Comparison of ENCODE assay signal across 9 cellular contexts in the genomic region with DNA sequence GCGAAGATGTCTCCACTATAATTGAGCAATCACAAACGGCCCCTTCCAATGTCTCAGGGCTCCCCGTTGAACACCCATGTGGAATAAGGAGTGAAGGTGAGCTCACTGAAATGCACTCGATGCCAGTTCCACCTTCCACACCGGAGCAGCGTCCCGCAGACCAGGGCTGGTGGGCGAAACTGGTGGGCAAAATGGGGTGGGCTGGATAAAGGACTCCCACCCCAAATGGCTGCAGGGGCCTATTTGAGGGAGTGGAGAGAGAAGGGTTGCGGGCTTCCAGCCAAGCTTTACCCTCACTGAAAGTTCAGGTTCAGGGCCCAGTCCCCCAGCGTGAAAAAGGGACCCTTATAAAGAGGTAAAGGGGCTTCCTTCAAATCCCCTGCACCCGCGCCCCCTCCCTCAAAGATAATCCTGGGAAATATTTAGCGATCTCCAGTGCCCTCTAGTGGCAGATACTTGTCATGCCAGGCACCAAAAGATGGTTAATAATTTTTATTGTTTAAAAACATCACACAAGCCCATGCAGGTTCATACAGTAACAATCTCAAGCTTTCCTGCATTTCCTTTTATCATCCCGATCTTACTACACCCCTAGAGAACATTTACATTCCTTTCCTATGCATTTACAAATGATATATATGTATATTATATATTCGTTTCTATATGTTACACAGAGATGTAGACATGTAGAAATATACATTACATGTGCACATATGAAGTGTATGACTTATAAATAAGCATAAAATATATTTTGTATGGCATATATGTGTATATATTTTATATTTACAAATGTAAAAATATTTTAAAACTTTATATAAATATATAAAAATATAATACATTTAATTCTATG. TPM values are rescaled to one million over a fixed set of nuclear protein-coding genes. Genes with fewer than 3 reads are reported as not detected.
DNase-seq lines count a peak whose midpoint lies in the region; ATAC-seq, FAIRE-seq and TF ChIP-seq lines count a peak whose summit lies in the region.
"Had no signal": no experiment of that assay in that cellular context is flagged by ENCODE, and none has a peak within 500 bp of the region (broad histone marks: within the 10 kb centered on the region; RNA-seq: fewer than 3 reads in every experiment).

No MANE protein-coding gene starts in this region.

- H3K36me3 Mint-ChIP-seq in activated CD8-positive, alpha-beta T cell treated with anti-CD3 and anti-CD28 coated beads for 36 hours (ENCODE audit: low read depth), result no peaks in the 10 kb centered on the region

- ATAC-seq in activated CD8-positive, alpha-beta T cell treated with anti-CD3 and anti-CD28 coated beads for 36 hours, result peak; percentile 27
- ATAC-seq in upper lobe of right lung, result peak; percentile 44
- no peak for ATAC-seq in HG03095 (IDR thresholded peaks at IDR 0.05; ENCODE audit: unreplicated experiment)
- no peak for ATAC-seq in HG03378 (IDR thresholded peaks at IDR 0.05; ENCODE audit: unreplicated experiment)

- no peak overlapping the region for H3K4me3 ChIP-seq in upper lobe of right lung

- no peaks in the 10 kb centered on the region for H3K4me1 ChIP-seq in upper lobe of right lung

- H3K4me1 Mint-ChIP-seq in activated CD8-positive, alpha-beta T cell treated with anti-CD3 and anti-CD28 coated beads for 36 hours (ENCODE audit: low read depth), result peaks cover 6% of the 10 kb centered on the region

- POLR2A ChIA-PET in activated CD8-positive, alpha-beta T cell treated with anti-CD3 and anti-CD28 coated beads for 36 hours (lab: Charles Lee), result no interaction called here

- DNase-seq in NCI-H2171 treated with DMSO at 0.1 percent for 48 hours (lab: John Stamatoyannopoulos, UW) (peak; percentile 42), NCI-H2171 (lab: John Stamatoyannopoulos, UW) (no peak), HS-5 (ENCODE audit: low read depth) (peak; percentile 3), upper lobe of right lung (no peak)
- DNase-seq in activated CD8-positive, alpha-beta T cell treated with anti-CD3 and anti-CD28 coated beads for 36 hours, result peak; percentile 21

- no peaks in the 10 kb centered on the region for H3K36me3 ChIP-seq in upper lobe of right lung

- H3K27ac Mint-ChIP-seq in activated CD8-positive, alpha-beta T cell treated with anti-CD3 and anti-CD28 coated beads for 36 hours, result no peak overlapping the region

- TF ChIP-seq CTCF in activated CD8-positive, alpha-beta T cell treated with anti-CD3 and anti-CD28 coated beads for 36 hours (IDR thresholded peaks at IDR 0.05), result peak; percentile 98
- peak; percentile 84 for TF ChIP-seq CTCF in upper lobe of right lung (IDR thresholded peaks at IDR 0.05)

- H3K27me3 ChIP-seq in upper lobe of right lung, result peaks cover 37% of the 10 kb centered on the region

- no peaks in the 10 kb centered on the region for H3K9me3 ChIP-seq in upper lobe of right lung

- intact Hi-C loops in activated CD8-positive, alpha-beta T cell treated with anti-CD3 and anti-CD28 coated beads for 36 hours (cut with micrococcal nuclease), result loop anchor here (5.0 kb wide), 1 partner anchor 45 kb away; no protein-coding TSS in a partner anchor
- intact Hi-C loops in upper lobe of right lung (cut with DNase I), result no loop called here

- CTCF ChIA-PET in activated CD8-positive, alpha-beta T cell treated with anti-CD3 and anti-CD28 coated beads for 36 hours (lab: Charles Lee), result interaction anchor here (0.6 to 4.6 kb wide), 33 partner anchors 8 to 819 kb away, joined by 3 to 48 read pairs (median 4); no protein-coding TSS in a partner anchor

- no peak overlapping the region for H3K27ac ChIP-seq in upper lobe of right lung

- FAIRE-seq in islet of Langerhans (lab: Jason Lieb, UNC), result peak; percentile 81

- no peak overlapping the region for H3K4me3 Mint-ChIP-seq in activated CD8-positive, alpha-beta T cell treated with anti-CD3 and anti-CD28 coated beads for 36 hours

- peaks cover 15% of the 10 kb centered on the region for H3K27me3 Mint-ChIP-seq in activated CD8-positive, alpha-beta T cell treated with anti-CD3 and anti-CD28 coated beads for 36 hours

- no peaks in the 10 kb centered on the region for H3K9me3 Mint-ChIP-seq in activated CD8-positive, alpha-beta T cell treated with anti-CD3 and anti-CD28 coated beads for 36 hours

RNA-seq across cellular contexts. Expression of gene NKX2-2, which starts 58.2 kb away (rescaled TPM):
- not detected for total RNA-seq in activated CD8-positive, alpha-beta T cell treated with anti-CD3 and anti-CD28 coated beads for 36 hours
- total RNA-seq in upper lobe of right lung, result not detected
- total RNA-seq: renal cortical epithelial cell had no signal

Comparison
In these comparisons a context has a peak if more than half of its experiments do, and no peak if none do; other contexts are left out.
1. DNase-seq: peak in NCI-H2171 treated with DMSO at 0.1 percent for 48 hours (single experiment), HS-5 (single experiment) and activated CD8-positive, alpha-beta T cell treated with anti-CD3 and anti-CD28 coated beads for 36 hours (single experiment); none in NCI-H2171 (single experiment) and upper lobe of right lung (single experiment).
2. ATAC-seq: peak in activated CD8-positive, alpha-beta T cell treated with anti-CD3 and anti-CD28 coated beads for 36 hours (single experiment) and upper lobe of right lung (single experiment); none in HG03095 (single experiment) and HG03378 (single experiment).